ENCODE assay signal across 25 cellular contexts in the genomic region with DNA sequence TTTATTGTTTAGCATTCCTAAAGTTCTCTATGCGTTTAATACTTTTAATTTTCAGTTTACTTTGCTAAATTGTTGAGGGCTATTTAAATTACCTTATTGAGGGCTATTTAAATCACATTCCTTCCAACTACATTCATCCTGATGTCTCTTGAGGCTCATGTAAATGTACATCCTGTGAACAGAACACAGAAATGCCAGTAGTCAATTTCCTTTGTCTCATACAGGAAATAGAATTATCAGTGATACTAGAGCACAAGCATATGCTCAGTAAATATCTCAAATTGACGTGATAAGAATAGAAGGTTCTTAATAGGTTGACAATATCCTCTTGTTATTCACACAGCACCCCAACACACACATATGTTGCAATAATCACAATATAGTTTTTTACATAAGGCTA.
"Had no signal": no experiment of that assay in that cellular context is flagged by ENCODE, and none has a peak within 500 bp of the region (broad histone marks: within the 10 kb centered on the region; RNA-seq: fewer than 3 reads in every experiment).

No MANE protein-coding gene starts in this region.

- H3K27ac ChIP-seq: colonic mucosa, dorsolateral prefrontal cortex, gastroesophageal sphincter, hepatocyte, ovary, spleen, suprapubic skin, tibial artery, upper lobe of right lung had no signal

- H2AFZ ChIP-seq: hepatocyte had no signal

- H3K27me3 ChIP-seq: colonic mucosa, dorsolateral prefrontal cortex, gastroesophageal sphincter, hepatocyte, ovary, spleen, suprapubic skin, tibial artery, upper lobe of right lung had no signal

- H3K4me2 ChIP-seq: hepatocyte had no signal

- H3K4me1 ChIP-seq: colonic mucosa, gastroesophageal sphincter, spleen, suprapubic skin, tibial artery, upper lobe of right lung had no signal

- DNase-seq: activated CD4-positive, alpha-beta T cell treated with anti-CD3 and anti-CD28 coated beads for 36 hours; activated CD4-positive, CD25-positive, alpha-beta regulatory T cell; activated CD8-positive, alpha-beta T cell treated with anti-CD3 and anti-CD28 coated beads, Interleukin-2, amount 10 ng/mL, durations not matched to agents 7 days and 5 days; activated naive CD4-positive, alpha-beta T cell; activated T-cell treated with anti-CD3 and anti-CD28 coated beads for 4 hours; activated T-cell treated with anti-CD3 and anti-CD28 coated beads, Interleukin-2, amount 50 U/mL, for 72 hours; colonic mucosa; dorsolateral prefrontal cortex; effector memory CD4-positive, alpha-beta T cell; left cardiac atrium; left ventricle myocardium superior; naive B cell; nephron progenitor cell; ovary; retina; spleen; stimulated activated naive CD4-positive, alpha-beta T cell; tibial artery; upper lobe of right lung had no signal

- H3K79me2 ChIP-seq: hepatocyte had no signal

- ATAC-seq: activated CD4-positive, alpha-beta T cell treated with anti-CD3 and anti-CD28 coated beads for 36 hours; activated CD8-positive, alpha-beta T cell treated with anti-CD3 and anti-CD28 coated beads, Interleukin-2, amount 10 ng/mL, durations not matched to agents 7 days and 5 days; activated naive CD4-positive, alpha-beta T cell treated with anti-CD3 and anti-CD28 coated beads, Interleukin-2, amount 50 U/mL, for 72 hours; activated T-cell treated with anti-CD3 and anti-CD28 coated beads, Interleukin-2, amount 50 U/mL, for 72 hours; gastroesophageal sphincter; left cardiac atrium; left ventricle myocardium superior; upper lobe of right lung had no signal

- H3K36me3 ChIP-seq: colonic mucosa, gastroesophageal sphincter, ovary, spleen, suprapubic skin, tibial artery, upper lobe of right lung had no signal

- FAIRE-seq: bronchial epithelial cell, keratinocyte had no signal

- H3K4me3 ChIP-seq: colonic mucosa, dorsolateral prefrontal cortex, gastroesophageal sphincter, hepatocyte, ovary, spleen, suprapubic skin, tibial artery, upper lobe of right lung had no signal

- H3K9me3 ChIP-seq: colonic mucosa, ovary, upper lobe of right lung had no signal
